Comparison of ENCODE assay signal across 8 cellular contexts in genomic region chr3:146577662-146578061, GRCh38. TPM values are rescaled to one million over a fixed set of nuclear protein-coding genes. Genes with fewer than 3 reads are reported as not detected.
DNase-seq lines count a peak whose midpoint lies in the region; ATAC-seq, FAIRE-seq and TF ChIP-seq lines count a peak whose summit lies in the region.

No MANE protein-coding gene starts in this region.

- ATAC-seq in HG03439 (IDR thresholded peaks at IDR 0.05; ENCODE audit: unreplicated experiment) (peak; percentile 61), GM21576 (IDR thresholded peaks at IDR 0.05; ENCODE audit: unreplicated experiment) (no peak)
- no peak for ATAC-seq in effector memory CD8-positive, alpha-beta T cell (replicated peaks)

- H3K9me3 Mint-ChIP-seq in CD4-positive, alpha-beta memory T cell = peaks cover 0 to 3% (median under 1%) of the 10 kb centered on the region in 8 donors
- peaks cover 0 to under 1% of the 10 kb centered on the region in 2 donors for H3K9me3 Mint-ChIP-seq in effector memory CD8-positive, alpha-beta T cell
- peaks cover 2% of the 10 kb centered on the region for H3K9me3 Mint-ChIP-seq in neural progenitor cell

- peak; percentile 16 for TF ChIP-seq CTCF in GM12865 (IDR thresholded peaks at IDR 0.05; ENCODE audit: insufficient read depth, low read depth, low read length, missing control alignments)
- peak; percentile 47 for TF ChIP-seq CTCF in neural progenitor cell (IDR thresholded peaks at IDR 0.05)

- no peak for FAIRE-seq in GM12891 (lab: Jason Lieb, UNC)

- no peaks in the 10 kb centered on the region for H3K4me1 Mint-ChIP-seq in CD4-positive, alpha-beta memory T cell
- H3K4me1 Mint-ChIP-seq in effector memory CD8-positive, alpha-beta T cell (ENCODE audit: low read depth in 2 of 2) = no peaks in the 10 kb centered on the region
- H3K4me1 Mint-ChIP-seq in neural progenitor cell = no peaks in the 10 kb centered on the region

- H3K27ac Mint-ChIP-seq in CD4-positive, alpha-beta memory T cell = no peak overlapping the region
- no peak overlapping the region for H3K27ac Mint-ChIP-seq in effector memory CD8-positive, alpha-beta T cell
- no peak overlapping the region for H3K27ac Mint-ChIP-seq in neural progenitor cell

- H3K4me1 ChIP-seq in CD4-positive, alpha-beta memory T cell (ENCODE audit: insufficient read depth, low read length) = no peaks in the 10 kb centered on the region
- 0 out of 2 replicates have a peak, but pooled peaks cover 2% of the 10 kb centered on the region for H3K4me1 ChIP-seq in SJCRH30
- no peaks in the 10 kb centered on the region for H3K4me1 ChIP-seq in neural progenitor cell

- no peaks in the 10 kb centered on the region for H3K79me2 ChIP-seq in neural progenitor cell (ENCODE audit: low read depth)

- H3K4me3 ChIP-seq in CD4-positive, alpha-beta memory T cell (ENCODE audit: low read length in 2 of 2) = no peak overlapping the region
- H3K4me3 ChIP-seq in GM12865 (ENCODE audit: low read depth, low read length) (no peak overlapping the region), SJCRH30 (no peak overlapping the region), neural progenitor cell (no peak overlapping the region)

- DNase-seq in CD4-positive, alpha-beta memory T cell = peak in 4 of 5 donors; percentile 27 to 35 (median 29)
- peak; percentile 50 for DNase-seq in GM12865 (ENCODE audit: low read depth)
- DNase-seq in SJCRH30 = peak; percentile 21 to 57
- DNase-seq in effector memory CD8-positive, alpha-beta T cell = peak; percentile 10 to 18 (median 12)
- peak; percentile 29 for DNase-seq in neural progenitor cell (ENCODE audit: low spot score)
- DNase-seq in GM12891 (ENCODE audit: insufficient read length, low spot score) = no peak

- H3K36me3 Mint-ChIP-seq in CD4-positive, alpha-beta memory T cell = no peaks in the 10 kb centered on the region
- H3K36me3 Mint-ChIP-seq in effector memory CD8-positive, alpha-beta T cell (ENCODE audit: insufficient read depth) = peaks cover 4% of the 10 kb centered on the region
- H3K36me3 Mint-ChIP-seq in neural progenitor cell = no peaks in the 10 kb centered on the region

- CTCF ChIA-PET in CD4-positive, alpha-beta memory T cell (lab: Charles Lee; ENCODE audit: partially characterized antibody) = interaction anchor here (0.8 to 2.5 kb wide), 12 partner anchors 9 to 514 kb away, joined by 3 to 37 read pairs (median 4); no protein-coding TSS in a partner anchor

- no peak overlapping the region for H3K27ac ChIP-seq in CD4-positive, alpha-beta memory T cell (ENCODE audit: low read depth, low read length)
- no peak overlapping the region for H3K27ac ChIP-seq in SJCRH30
- H3K27ac ChIP-seq in neural progenitor cell = no peak overlapping the region

- H2AFZ ChIP-seq in neural progenitor cell (replicated peaks) = no peak overlapping the region

- no peak overlapping the region for H3K4me3 Mint-ChIP-seq in CD4-positive, alpha-beta memory T cell
- H3K4me3 Mint-ChIP-seq in effector memory CD8-positive, alpha-beta T cell = no peak overlapping the region
- no peak overlapping the region for H3K4me3 Mint-ChIP-seq in neural progenitor cell

- H3K9me3 ChIP-seq in CD4-positive, alpha-beta memory T cell (ENCODE audit: control insufficient read depth in 1 of 2, low read length in 2 of 2) = no peaks in the 10 kb centered on the region
- H3K9me3 ChIP-seq in SJCRH30 (replicated peaks) (no peaks in the 10 kb centered on the region), neural progenitor cell (ENCODE audit: low read depth) (no peaks in the 10 kb centered on the region)

- intact Hi-C loops in CD4-positive, alpha-beta memory T cell (cut with micrococcal nuclease) = loop anchor here (1.0 kb wide), 3 partner anchors 358 to 512 kb away; no protein-coding TSS in a partner anchor

- no peaks in the 10 kb centered on the region for H3K27me3 ChIP-seq in CD4-positive, alpha-beta memory T cell (ENCODE audit: insufficient read depth, low read length)
- H3K27me3 ChIP-seq in SJCRH30 = no peaks in the 10 kb centered on the region
- H3K27me3 ChIP-seq in neural progenitor cell = no peaks in the 10 kb centered on the region

- no peak for TF ChIP-seq POLR2A in GM12891 (IDR thresholded peaks at IDR 0.05; ENCODE audit: low read depth, low read length)

- H3K27me3 Mint-ChIP-seq in CD4-positive, alpha-beta memory T cell = no peaks in the 10 kb centered on the region
- peaks cover 2 to 6% of the 10 kb centered on the region in 2 donors for H3K27me3 Mint-ChIP-seq in effector memory CD8-positive, alpha-beta T cell
- no peaks in the 10 kb centered on the region for H3K27me3 Mint-ChIP-seq in neural progenitor cell (ENCODE audit: insufficient read depth, low read depth)

- H4K20me1 ChIP-seq in neural progenitor cell (ENCODE audit: low read depth) = no peaks in the 10 kb centered on the region

- no peaks in the 10 kb centered on the region for H3K36me3 ChIP-seq in CD4-positive, alpha-beta memory T cell (ENCODE audit: insufficient read depth, low read length)
- H3K36me3 ChIP-seq in SJCRH30 (no peaks in the 10 kb centered on the region), neural progenitor cell (no peaks in the 10 kb centered on the region)

- no peaks in the 10 kb centered on the region for H3F3A ChIP-seq in neural progenitor cell (ENCODE audit: low read depth)

- POLR2A ChIA-PET in CD4-positive, alpha-beta memory T cell (lab: Charles Lee; ENCODE audit: partially characterized antibody) = no interaction called here

- H3K4me2 ChIP-seq in neural progenitor cell = no peak overlapping the region

- H3K9ac ChIP-seq in neural progenitor cell = no peak overlapping the region

TF ChIP-seq in GM12891, 5 proteins besides CTCF, POLR2A, EP300 and RAD21:
- TF ChIP-seq POU2F2 (IDR thresholded peaks at IDR 0.05; ENCODE audit: low read depth, low read length) (no peak), POLR2AphosphoS5 (IDR thresholded peaks at IDR 0.05; ENCODE audit: low read depth, low read length) (no peak), TAF1 (IDR thresholded peaks at IDR 0.05; ENCODE audit: low read depth, low read length) (no peak), SPI1 (IDR thresholded peaks at IDR 0.05; ENCODE audit: low read depth, low read length) (no peak), PAX5 (IDR thresholded peaks at IDR 0.05; ENCODE audit: insufficient read depth, low read length, severe bottlenecking) (no peak)

RNA-seq across cellular contexts. Expression of gene PLSCR5, which starts 27.5 kb away (rescaled TPM):
- total RNA-seq in CD4-positive, alpha-beta memory T cell = not detected
- polyA plus RNA-seq in CD4-positive, alpha-beta memory T cell = not detected
- not detected in 2 replicates for total RNA-seq in SJCRH30 (2014; rRNA removed; shearing (Covaris generic))
- total RNA-seq in neural progenitor cell (ENCODE audit: low replicate concordance) = not detected in 2 replicates
- not detected for polyA plus RNA-seq in GM12891 (2012; ENCODE audit: low read depth, missing spikeins)

RNA-seq across cellular contexts. Expression of gene PLSCR1, which starts 33.3 kb away (rescaled TPM):
- total RNA-seq in CD4-positive, alpha-beta memory T cell = 10 to 100 TPM; 24.9 to 25.0 TPM
- polyA plus RNA-seq in CD4-positive, alpha-beta memory T cell = 10 to 100 TPM; 24.9 to 34.2 TPM
- total RNA-seq in SJCRH30 (2014; rRNA removed; shearing (Covaris generic)) = 27.8 and 31.7 TPM in 2 replicates
- total RNA-seq in neural progenitor cell (ENCODE audit: low replicate concordance) = 16.8 and 23.9 TPM in 2 replicates
- 36.6 TPM for polyA plus RNA-seq in GM12891 (2012; ENCODE audit: low read depth, missing spikeins)
